8 cellular contexts compared by ENCODE assay signal in genomic region chr20:38926934-38927616, GRCh38. TPM values are rescaled to one million over a fixed set of nuclear protein-coding genes. Genes with fewer than 3 reads are reported as not detected.
DNase-seq lines count a peak whose midpoint lies in the region; ATAC-seq, FAIRE-seq and TF ChIP-seq lines count a peak whose summit lies in the region.

No MANE protein-coding gene starts in this region.

- H3K4me1 ChIP-seq in CD8-positive, alpha-beta memory T cell (ENCODE audit: insufficient read depth, low read length): peaks cover 22% of the 10 kb centered on the region
- H3K4me1 ChIP-seq in Panc1 (ENCODE audit: control insufficient read depth, insufficient read depth, low read length): peaks cover 12% of the 10 kb centered on the region
- H3K4me1 ChIP-seq in sigmoid colon: peaks cover 0 to 46% (median 13%) of the 10 kb centered on the region in 4 donors

- no peak for FAIRE-seq in H54 (lab: Jason Lieb, UNC)

- BruUV-seq in Panc1 (replicated peaks; lab: Mats Ljungman, UMichigan): no TSS peak

- peaks cover 0 to 5% of the 10 kb centered on the region in 2 donors for H3K27me3 Mint-ChIP-seq in CD8-positive, alpha-beta memory T cell

- peaks cover 0 to 1% (median 0%) of the 10 kb centered on the region in 5 donors for H3K9me3 Mint-ChIP-seq in CD8-positive, alpha-beta memory T cell

- TF ChIP-seq CTCF in Panc1 (IDR thresholded peaks at IDR 0.05) (no peak), fibroblast of mammary gland (conservative IDR thresholded peaks at IDR 0.05; ENCODE audit: control insufficient read depth, insufficient read depth, low read depth, low read length) (no peak), sigmoid colon (IDR thresholded peaks at IDR 0.05) (no peak)

- H3K4me3 Mint-ChIP-seq in CD8-positive, alpha-beta memory T cell: peak overlapping the region; percentile 78 to 96 (median 83)

- no peaks in the 10 kb centered on the region for H3K27me3 ChIP-seq in CD8-positive, alpha-beta memory T cell (ENCODE audit: insufficient read depth, low read length, poor library complexity, severe bottlenecking)
- no peaks in the 10 kb centered on the region for H3K27me3 ChIP-seq in Panc1 (ENCODE audit: control insufficient read depth, insufficient read depth, low read length)
- H3K27me3 ChIP-seq in sigmoid colon: no peaks in the 10 kb centered on the region

- CTCF ChIA-PET in CD8-positive, alpha-beta memory T cell (lab: Charles Lee): interaction anchor here (1.3 to 2.0 kb wide), 5 partner anchors 9 to 123 kb away, joined by 3 to 12 read pairs (median 8); partner anchors contain the start of gene DHX35
- CTCF ChIA-PET in Panc1 (lab: Charles Lee): interaction anchor here (0.9 kb wide), 1 partner anchor 10 kb away, joined by 5 read pairs; no protein-coding TSS in a partner anchor

- no peaks in the 10 kb centered on the region for H3K9me3 ChIP-seq in CD8-positive, alpha-beta memory T cell (ENCODE audit: low read length)
- H3K9me3 ChIP-seq in Panc1 (ENCODE audit: control insufficient read depth, insufficient read depth, low read depth, low read length) (no peaks in the 10 kb centered on the region), sigmoid colon (no peaks in the 10 kb centered on the region)

- no peak for TF ChIP-seq EP300 in sigmoid colon (IDR thresholded peaks at IDR 0.05)

- H3K36me3 ChIP-seq in CD8-positive, alpha-beta memory T cell (ENCODE audit: insufficient read depth, low read length): no peaks in the 10 kb centered on the region
- H3K36me3 ChIP-seq in Panc1 (ENCODE audit: control insufficient read depth, insufficient read depth, low read length) (no peaks in the 10 kb centered on the region; the same call in 1 of the 2 replicates), sigmoid colon (no peaks in the 10 kb centered on the region)

- peak overlapping the region in 7 of 8 donors; percentile 46 to 90 (median 58) for H3K27ac Mint-ChIP-seq in CD8-positive, alpha-beta memory T cell

- peaks cover 25 to 43% (median 33%) of the 10 kb centered on the region in 3 donors for H3K4me1 Mint-ChIP-seq in CD8-positive, alpha-beta memory T cell

- TF ChIP-seq POLR2A in sigmoid colon (IDR thresholded peaks at IDR 0.05) (no peak), H54 (IDR thresholded peaks at IDR 0.05; ENCODE audit: low read depth, low read length) (no peak)

- no peak for DNase-seq in CD8-positive, alpha-beta memory T cell
- no peak for DNase-seq in Panc1 (ENCODE audit: low read depth, low spot score)
- peak; percentile 59 for DNase-seq in fibroblast of mammary gland (ENCODE audit: low read depth)
- no peak for DNase-seq in sigmoid colon
- DNase-seq in NCI-H2107 (lab: John Stamatoyannopoulos, UW): no peak
- no peak for DNase-seq in H54 (ENCODE audit: insufficient read length, low spot score)

- intact Hi-C loops in Panc1 (cut with micrococcal nuclease; ENCODE audit: unreplicated experiment): loop anchor here (2.0 kb wide), 1 partner anchor 122 kb away; no protein-coding TSS in a partner anchor
- intact Hi-C loops in sigmoid colon (cut with DNase I): loop anchor here (1.0 to 10.0 kb wide), 4 partner anchors 36 to 158 kb away; partner anchors contain the start of gene DHX35

- ATAC-seq in GM21619 (IDR thresholded peaks at IDR 0.05; ENCODE audit: unreplicated experiment) (peak; percentile 11), Panc1 (no peak), GM18520 (IDR thresholded peaks at IDR 0.05; ENCODE audit: unreplicated experiment) (no peak)

- 5 to 9% methylated on average over 27 of the region's 27 CpGs for WGBS in sigmoid colon, 2 donors

- peaks cover 0 to 16% (median 0%) of the 10 kb centered on the region in 3 donors for H3K36me3 Mint-ChIP-seq in CD8-positive, alpha-beta memory T cell

- peak overlapping the region; percentile 66 for H3K4me3 ChIP-seq in CD8-positive, alpha-beta memory T cell (ENCODE audit: low read length)
- peak overlapping the region; percentile 81 to 85 for H3K4me3 ChIP-seq in Panc1 (ENCODE audit: low read depth in 2 of 2, low read length in 2 of 2)
- peak overlapping the region; percentile 82 for H3K4me3 ChIP-seq in fibroblast of mammary gland (ENCODE audit: control insufficient read depth, low read depth, low read length)
- peak overlapping the region; percentile 48 to 79 (median 60) for H3K4me3 ChIP-seq in sigmoid colon

- peak overlapping the region; percentile 70 for H3K27ac ChIP-seq in CD8-positive, alpha-beta memory T cell (ENCODE audit: low read depth, low read length)
- H3K27ac ChIP-seq in Panc1 (ENCODE audit: low read length): peak overlapping the region; percentile 89
- H3K27ac ChIP-seq in sigmoid colon: peak overlapping the region; percentile 75 to 87 (median 84)

- in situ Hi-C loops in Panc1 (cut with HindIII; ENCODE audit: low pct_unique_long_range_greater_than_20kb, low sequenced_read_pairs): no loop called here

- POLR2A ChIA-PET in CD8-positive, alpha-beta memory T cell (lab: Charles Lee): interaction anchor here (1.0 to 2.1 kb wide), 2 partner anchors 35 to 85 kb away, joined by 6 to 11 read pairs; partner anchors contain the start of gene DHX35
- POLR2A ChIA-PET in Panc1 (lab: Charles Lee): interaction anchor here (0.6 to 0.7 kb wide), 2 partner anchors 8 to 70 kb away, joined by 3 to 6 read pairs; no protein-coding TSS in a partner anchor

RNA-seq across cellular contexts. Expression of gene FAM83D, which starts 0.9 kb away (rescaled TPM):
- total RNA-seq in CD8-positive, alpha-beta memory T cell: 10 to 100 TPM; 11.9 to 13.2 TPM
- polyA plus RNA-seq in CD8-positive, alpha-beta memory T cell: 2.3 TPM
- 30.9 TPM for total RNA-seq in Panc1 (2021; ENCODE audit: unreplicated experiment)
- polyA plus RNA-seq in Panc1 (2012; ENCODE audit: insufficient read length): 14.5 TPM
- 100 to 1,000 TPM in 1 of 4 donors, 10 to 100 TPM in 3; 14.3 to 291 (median 57.8) TPM for total RNA-seq in sigmoid colon
- 10 to 100 TPM in 1 of 3 donors, 1 to 10 TPM in 2; 1.2 to 14.9 (median 4.9) TPM for polyA plus RNA-seq in sigmoid colon

RNA-seq across cellular contexts. Expression of gene DHX35, which starts 35.1 kb away (rescaled TPM):
- total RNA-seq in CD8-positive, alpha-beta memory T cell: 10 to 100 TPM; 19.9 to 20.5 TPM
- 6.0 TPM for polyA plus RNA-seq in CD8-positive, alpha-beta memory T cell
- total RNA-seq in Panc1 (2021; ENCODE audit: unreplicated experiment) (12.2 TPM), sigmoid colon (10 to 100 TPM; 16.1 to 33.2 (median 18.3) TPM)
- polyA plus RNA-seq in Panc1 (2012; ENCODE audit: insufficient read length): 8.4 TPM
- polyA plus RNA-seq in sigmoid colon: 10 to 100 TPM in 2 of 3 donors, 1 to 10 TPM in 1; 8.8 to 12.0 (median 10.3) TPM
